15 cellular contexts compared by ENCODE assay signal in the genomic region with DNA sequence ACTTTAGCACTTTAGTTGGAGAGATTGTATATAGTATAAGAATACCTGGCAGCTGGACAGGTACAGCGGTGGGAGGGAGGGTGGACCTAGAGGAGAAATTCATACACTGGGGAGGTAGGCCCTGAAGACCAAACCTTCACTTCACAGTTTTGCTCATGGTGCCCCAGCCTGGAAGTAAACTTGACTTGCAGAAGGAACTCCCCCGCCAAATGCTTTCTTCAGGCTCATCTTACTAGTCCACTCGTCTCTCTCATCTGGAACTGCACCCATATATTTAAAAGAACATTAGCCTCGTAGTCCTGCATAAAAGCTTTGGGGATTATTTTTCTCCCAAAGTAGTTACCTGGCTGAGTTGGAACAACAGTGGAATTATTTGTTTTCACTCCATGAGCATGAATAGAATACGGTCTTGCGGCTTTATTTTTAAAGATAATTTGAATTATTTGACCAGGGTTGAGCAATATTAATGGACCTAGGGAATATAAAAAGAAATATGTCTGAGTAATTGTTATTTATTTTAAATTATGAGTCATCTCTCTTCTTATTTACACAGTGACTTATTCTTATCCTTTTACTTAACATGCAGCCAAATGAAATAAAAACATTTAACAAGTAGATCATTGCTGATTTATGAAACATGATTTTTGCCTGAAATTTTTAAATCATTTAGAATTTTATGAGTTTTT. TPM values are rescaled to one million over a fixed set of nuclear protein-coding genes. Genes with fewer than 3 reads are reported as not detected.
DNase-seq lines count a peak whose midpoint lies in the region; ATAC-seq and FAIRE-seq lines count a peak whose summit lies in the region.
"Had no signal": no experiment of that assay in that cellular context is flagged by ENCODE, and none has a peak within 500 bp of the region (broad histone marks: within the 10 kb centered on the region; RNA-seq: fewer than 3 reads in every experiment).

No MANE protein-coding gene starts in this region.

- FAIRE-seq in colon (lab: Jason Lieb, UNC) (peak; percentile 45), GM19239 (lab: Jason Lieb, UNC) (no peak)

- DNase-seq in LoVo (ENCODE audit: low spot score): peak; percentile 45
- peak; percentile 31 for DNase-seq in myocyte (ENCODE audit: low read depth)
- no peak for DNase-seq in germinal center (ENCODE audit: low spot score)
- DNase-seq in H4 (ENCODE audit: low spot score): no peak
- no peak for DNase-seq in GM19239 (ENCODE audit: insufficient read length, low spot score)
- DNase-seq: CD8-positive, alpha-beta memory T cell; cerebellar nuclear complex; head of caudate nucleus; NCI-H1436; right lobe of liver; WERI-Rb-1 had no signal

- no peak overlapping the region for H3K9ac ChIP-seq in BLaER1 treated with 17β-estradiol and CSF1 and Interleukin-3, amounts not matched to agents 10 nM and 100 nM

- peaks cover 32 to 63% (median 60%) of the 10 kb centered on the region in 10 experiments for H3K4me1 ChIP-seq in BLaER1 treated with 17β-estradiol and CSF1 and Interleukin-3, amounts not matched to agents 10 nM and 100 nM

- H3K9me3 ChIP-seq in BLaER1 treated with 17β-estradiol and CSF1 and Interleukin-3, amounts not matched to agents 10 nM and 100 nM (replicated peaks in 1 of 11): no peaks in the 10 kb centered on the region
- H3K9me3 ChIP-seq: right lobe of liver had no signal

- no peaks in the 10 kb centered on the region for H4K20me1 ChIP-seq in BLaER1 treated with 17β-estradiol and CSF1 and Interleukin-3, amounts not matched to agents 10 nM and 100 nM

- no peaks in the 10 kb centered on the region for H3K36me3 ChIP-seq in BLaER1 treated with 17β-estradiol and CSF1 and Interleukin-3, amounts not matched to agents 10 nM and 100 nM
- H3K36me3 ChIP-seq: right lobe of liver, WERI-Rb-1 had no signal

- peak overlapping the region in 2 of 11 experiments; percentile 39 to 79; a peak in 3 of 22 replicates for H3K27ac ChIP-seq in BLaER1 treated with 17β-estradiol and CSF1 and Interleukin-3, amounts not matched to agents 10 nM and 100 nM
- H3K27ac ChIP-seq: HL-60, WERI-Rb-1 had no signal

- no peak overlapping the region for H3K4me3 ChIP-seq in BLaER1 treated with 17β-estradiol and CSF1 and Interleukin-3, amounts not matched to agents 10 nM and 100 nM
- H3K4me3 ChIP-seq: right lobe of liver had no signal

- ATAC-seq in GM18520 (IDR thresholded peaks at IDR 0.05; ENCODE audit: unreplicated experiment): no peak

- peak overlapping the region in 10 of 11 experiments; percentile 19 to 85 (median 76); a peak in 17 of 22 replicates for H3K4me2 ChIP-seq in BLaER1 treated with 17β-estradiol and CSF1 and Interleukin-3, amounts not matched to agents 10 nM and 100 nM

- H3K27me3 ChIP-seq in BLaER1 treated with 17β-estradiol and CSF1 and Interleukin-3, amounts not matched to agents 10 nM and 100 nM: no peaks in the 10 kb centered on the region
- H3K27me3 ChIP-seq: right lobe of liver had no signal

RNA-seq across cellular contexts. Expression of a gene that starts 25.5 kb away (rescaled TPM):
- not detected in 2 replicates for total RNA-seq in myocyte
- polyA plus RNA-seq in myocyte (2012): not detected
- 2.6 and 3.4 TPM in 2 replicates for total RNA-seq in H4 (2014; rRNA removed; shearing (Covaris generic))
- total RNA-seq: CD8-positive, alpha-beta memory T cell had no signal
- polyA plus RNA-seq: CD8-positive, alpha-beta memory T cell had no signal

Comparison
In these comparisons a context has a peak if more than half of its experiments do, and no peak if none do; other contexts are left out.
1. DNase-seq: peak in LoVo (single experiment) and myocyte (single experiment); none in germinal center (single experiment), H4 (single experiment) and GM19239 (single experiment).